ENCODE assay signal across 8 cellular contexts in genomic region chr17:64384253-64385186, GRCh38. TPM values are rescaled to one million over a fixed set of nuclear protein-coding genes. Genes with fewer than 3 reads are reported as not detected.
DNase-seq lines count a peak whose midpoint lies in the region; ATAC-seq and TF ChIP-seq lines count a peak whose summit lies in the region.

No MANE protein-coding gene starts in this region.

- TF ChIP-seq CTCF in lower lobe of right lung (IDR thresholded peaks at IDR 0.05) (no peak), transverse colon (IDR thresholded peaks at IDR 0.05) (no peak), GM10266 (IDR thresholded peaks at IDR 0.05; ENCODE audit: control insufficient read depth, insufficient read depth, low read depth, missing control alignments) (no peak)

- in situ Hi-C loops in transverse colon (cut with MboI; ENCODE audit: low pct_ligation_motif_present in 1 of 4, low pct_unique_long_range_greater_than_20kb in 1 of 4, low sequenced_read_pairs in 3 of 4): no loop called here

- no peaks in the 10 kb centered on the region for H3K36me3 ChIP-seq in adipocyte (ENCODE audit: control insufficient read depth, insufficient read depth, low read length, severe bottlenecking)
- H3K36me3 ChIP-seq in lower lobe of right lung: peaks cover 10% of the 10 kb centered on the region
- H3K36me3 ChIP-seq in transverse colon: no peaks in the 10 kb centered on the region

- H3K27ac ChIP-seq in lower lobe of right lung: peak overlapping the region; percentile 92
- H3K27ac ChIP-seq in transverse colon: peak overlapping the region; percentile 39 to 71 (median 48)

- TF ChIP-seq EP300 in transverse colon (IDR thresholded peaks at IDR 0.05; ENCODE audit: low read depth): no peak

- TF ChIP-seq POLR2A in transverse colon (IDR thresholded peaks at IDR 0.05): no peak

- peaks cover 5% of the 10 kb centered on the region for H3K36me3 Mint-ChIP-seq in activated naive CD4-positive, alpha-beta T cell treated with anti-CD3 and anti-CD28 coated beads for 36 hours (ENCODE audit: low read depth)

- no peaks in the 10 kb centered on the region for H3K27me3 ChIP-seq in adipocyte (replicated peaks; ENCODE audit: control insufficient read depth, insufficient read depth, low read length)
- no peaks in the 10 kb centered on the region for H3K27me3 ChIP-seq in lower lobe of right lung (ENCODE audit: low read depth)
- H3K27me3 ChIP-seq in transverse colon: no peaks in the 10 kb centered on the region

- H3K27ac Mint-ChIP-seq in activated naive CD4-positive, alpha-beta T cell treated with anti-CD3 and anti-CD28 coated beads for 36 hours: peak overlapping the region; percentile 73

- peaks cover 38% of the 10 kb centered on the region for H3K4me1 Mint-ChIP-seq in activated naive CD4-positive, alpha-beta T cell treated with anti-CD3 and anti-CD28 coated beads for 36 hours (ENCODE audit: low read depth)

- no peak for ATAC-seq in lower lobe of right lung
- ATAC-seq in HG03175 (IDR thresholded peaks at IDR 0.05; ENCODE audit: unreplicated experiment): no peak

- H3K4me1 ChIP-seq in adipocyte (ENCODE audit: control insufficient read depth, insufficient read depth, low read length): peaks cover 26% of the 10 kb centered on the region
- peaks cover 57% of the 10 kb centered on the region for H3K4me1 ChIP-seq in lower lobe of right lung
- peaks cover 0 to 5% (median 0%) of the 10 kb centered on the region in 4 donors for H3K4me1 ChIP-seq in transverse colon

- H3K4me3 Mint-ChIP-seq in activated naive CD4-positive, alpha-beta T cell treated with anti-CD3 and anti-CD28 coated beads for 36 hours: no peak overlapping the region

- WGBS in transverse colon (ENCODE audit: low coverage in 1 of 2), 2 donors: 64 to 67% methylated on average over 5 to 7 of the region's 7 CpGs

- no peaks in the 10 kb centered on the region for H3K9me3 Mint-ChIP-seq in activated naive CD4-positive, alpha-beta T cell treated with anti-CD3 and anti-CD28 coated beads for 36 hours

- H3K9me3 ChIP-seq in adipocyte (ENCODE audit: control insufficient read depth, low read length) (no peaks in the 10 kb centered on the region), lower lobe of right lung (no peaks in the 10 kb centered on the region), transverse colon (no peaks in the 10 kb centered on the region)

- no peaks in the 10 kb centered on the region for H3K27me3 Mint-ChIP-seq in activated naive CD4-positive, alpha-beta T cell treated with anti-CD3 and anti-CD28 coated beads for 36 hours (ENCODE audit: low read depth)

- H3K9ac ChIP-seq in adipocyte (ENCODE audit: low read length): no peak overlapping the region

- DNase-seq in activated naive CD4-positive, alpha-beta T cell treated with anti-CD3 and anti-CD28 coated beads for 36 hours: no peak
- DNase-seq in activated naive CD4-positive, alpha-beta T cell treated with anti-CD3 and anti-CD28 coated beads, Interleukin-2, amount 50 U/mL, for 16 hours: no peak
- DNase-seq in adipocyte (ENCODE audit: low read depth) (peak; percentile 50), lower lobe of right lung (no peak), transverse colon (no peak), GM10266 (ENCODE audit: extremely low spot score) (no peak), DMS153 treated with DMSO at 0.1 percent for 48 hours (lab: John Stamatoyannopoulos, UW; ENCODE audit: unreplicated experiment) (no peak)

- CTCF ChIA-PET in activated naive CD4-positive, alpha-beta T cell treated with anti-CD3 and anti-CD28 coated beads for 36 hours (lab: Charles Lee): interaction anchor here (0.5 to 1.5 kb wide), 2 partner anchors 36 to 83 kb away, joined by 4 to 5 read pairs; no protein-coding TSS in a partner anchor

- H3K4me3 ChIP-seq in adipocyte (ENCODE audit: low read length) (peak overlapping the region; percentile 8), lower lobe of right lung (peak overlapping the region; percentile 57), transverse colon (no peak overlapping the region)

- intact Hi-C loops in activated naive CD4-positive, alpha-beta T cell treated with anti-CD3 and anti-CD28 coated beads for 36 hours (cut with micrococcal nuclease): no loop called here
- intact Hi-C loops in lower lobe of right lung (cut with DNase I): no loop called here
- intact Hi-C loops in transverse colon (cut with DNase I; ENCODE audit: low total_unique reads): no loop called here

RNA-seq across cellular contexts. Expression of gene PECAM1, which starts 6.1 kb away (rescaled TPM):
- 10 to 100 TPM in 1 of 2 experiments, 1 to 10 TPM in 1; 10.0 to 11.2 TPM for total RNA-seq in activated naive CD4-positive, alpha-beta T cell treated with anti-CD3 and anti-CD28 coated beads for 36 hours
- total RNA-seq in lower lobe of right lung (679 TPM), transverse colon (10 to 100 TPM; 17.7 to 32.1 (median 18.7) TPM)

Comparison
In these comparisons a context has a peak if more than half of its experiments do, and no peak if none do; other contexts are left out.
1. H3K4me3 ChIP-seq: peak in adipocyte (single experiment) and lower lobe of right lung (single experiment); none in transverse colon (0 of 4).
2. RNA of gene PECAM1, which starts 6.1 kb away (total RNA-seq): 679 TPM in lower lobe of right lung (single experiment); 17.7 to 32.1 TPM in transverse colon and 10.0 to 11.2 TPM in activated naive CD4-positive, alpha-beta T cell treated with anti-CD3 and anti-CD28 coated beads for 36 hours; every median in the first group is over 10 times any median in the second.